8 cellular contexts compared by ENCODE assay signal in the genomic region with DNA sequence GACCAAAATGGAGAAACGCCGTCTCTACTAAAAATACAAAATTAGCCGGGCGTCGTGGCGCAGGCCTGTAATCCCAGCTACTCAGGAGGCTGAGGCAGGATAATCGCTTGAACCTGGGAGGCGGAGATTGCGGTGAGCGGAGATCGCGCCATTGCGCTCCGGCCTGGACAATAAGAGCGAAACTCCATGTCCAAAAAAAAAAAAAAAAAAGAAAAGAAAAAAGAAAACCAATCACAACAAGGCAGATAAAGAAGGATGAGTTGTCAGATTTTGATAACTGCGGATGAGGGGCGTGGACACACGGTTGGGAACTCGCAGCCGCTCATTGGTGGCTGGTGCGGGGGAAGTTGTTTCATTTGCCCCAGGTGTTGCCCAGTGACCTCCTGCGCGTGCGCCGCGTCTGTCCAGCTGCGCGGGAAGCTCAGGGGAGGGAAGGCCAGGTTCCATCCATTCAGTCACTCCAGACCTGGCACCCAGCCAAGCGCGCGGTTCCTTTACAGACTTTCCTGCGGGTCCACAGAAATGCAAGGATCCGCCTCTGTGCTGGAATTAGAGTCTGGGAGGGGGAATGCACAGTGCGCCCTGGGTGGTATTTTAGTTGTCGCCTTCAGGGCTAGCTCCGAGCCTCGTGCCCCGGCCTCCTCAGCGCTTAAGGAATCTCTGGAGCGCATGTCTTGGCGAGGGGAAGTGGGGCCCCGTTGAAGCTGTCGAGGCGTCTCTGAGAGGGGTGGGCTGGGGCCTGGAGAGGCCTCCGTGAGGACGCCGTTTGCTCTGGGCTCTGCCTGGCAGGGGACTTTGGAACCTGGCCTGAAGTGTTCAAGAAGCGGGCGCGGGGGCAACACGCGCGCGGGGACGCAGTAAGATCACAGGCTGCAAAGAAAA. TPM values are rescaled to one million over a fixed set of nuclear protein-coding genes. Genes with fewer than 3 reads are reported as not detected.
A peak's percentile ranks its signal among the peaks of the same experiment; 100 is the strongest.
DNase-seq lines count a peak whose midpoint lies in the region; TF ChIP-seq lines count a peak whose summit lies in the region.

No MANE protein-coding gene starts in this region.

- peaks cover 0 to 7% of the 10 kb centered on the region in 2 donors for H3K36me3 Mint-ChIP-seq in CD4-positive, alpha-beta memory T cell

- peaks cover 28% of the 10 kb centered on the region for H3K4me1 ChIP-seq in CD4-positive, alpha-beta memory T cell (ENCODE audit: insufficient read depth, low read length)
- no peaks in the 10 kb centered on the region for H3K4me1 ChIP-seq in neuron (ENCODE audit: insufficient read depth, low read length)

- peak overlapping the region; percentile 87 to 93 (median 90) for H3K4me3 Mint-ChIP-seq in CD4-positive, alpha-beta memory T cell

- peaks cover 12 to 32% (median 19%) of the 10 kb centered on the region in 4 donors for H3K4me1 Mint-ChIP-seq in CD4-positive, alpha-beta memory T cell

- H3K4me3 ChIP-seq in CD4-positive, alpha-beta memory T cell (ENCODE audit: low read length in 2 of 2), result peak overlapping the region; percentile 61 to 81
- peak overlapping the region; percentile 65 for H3K4me3 ChIP-seq in fibroblast of villous mesenchyme (ENCODE audit: low read depth, low read length)
- peak overlapping the region; percentile 35 for H3K4me3 ChIP-seq in neuron (ENCODE audit: low read length)

- no peaks in the 10 kb centered on the region for H3K9me3 Mint-ChIP-seq in CD4-positive, alpha-beta memory T cell

- no peak overlapping the region for H2AFZ ChIP-seq in neuron (ENCODE audit: low read depth, low read length)

- H3K36me3 ChIP-seq in CD4-positive, alpha-beta memory T cell (ENCODE audit: insufficient read depth, low read length), result no peaks in the 10 kb centered on the region
- H3K36me3 ChIP-seq in neuron (ENCODE audit: insufficient read depth, low read length), result no peaks in the 10 kb centered on the region

- TF ChIP-seq CTCF in fibroblast of villous mesenchyme (IDR thresholded peaks at IDR 0.05; ENCODE audit: insufficient read depth, low read depth, low read length), result no peak

- H3K9me3 ChIP-seq in CD4-positive, alpha-beta memory T cell (ENCODE audit: control insufficient read depth in 1 of 2, low read length in 2 of 2), result no peaks in the 10 kb centered on the region
- no peaks in the 10 kb centered on the region for H3K9me3 ChIP-seq in neuron (ENCODE audit: low read length)

- peak overlapping the region; percentile 85 to 95 (median 89) for H3K27ac Mint-ChIP-seq in CD4-positive, alpha-beta memory T cell

- peak overlapping the region; percentile 64 for H3K27ac ChIP-seq in CD4-positive, alpha-beta memory T cell (ENCODE audit: low read depth, low read length)

- peak; percentile 19 to 54 (median 27) for DNase-seq in CD4-positive, alpha-beta memory T cell
- DNase-seq in HEK293T (ENCODE audit: extremely low spot score) (peak; percentile 57), NCI-H524 treated with DMSO at 0.1 percent for 48 hours (lab: John Stamatoyannopoulos, UW) (peak; percentile 61), fibroblast of villous mesenchyme (ENCODE audit: low read depth) (peak; percentile 54), cortex of kidney (lab: John Stamatoyannopoulos, UW) (no peak), NCI-H1694 (lab: John Stamatoyannopoulos, UW) (no peak)
- DNase-seq in activated T-helper 9 cell treated with anti-CD3 and anti-CD28 coated beads, Interleukin-2, amount 50 U/mL, for 16 hours (ENCODE audit: low read depth), result peak; percentile 16

- CTCF ChIA-PET in CD4-positive, alpha-beta memory T cell (lab: Charles Lee; ENCODE audit: partially characterized antibody), result interaction anchor here (1.3 to 2.0 kb wide), 2 partner anchors 19 to 68 kb away, joined by 5 to 6 read pairs; a partner anchor contains a TSS
- CTCF ChIA-PET in HEK293T (lab: Yijun Ruan, JAX), result no interaction called here

- POLR2A ChIA-PET in CD4-positive, alpha-beta memory T cell (lab: Charles Lee; ENCODE audit: partially characterized antibody), result interaction anchor here (1.2 to 6.1 kb wide), 10 partner anchors 9 to 198 kb away, joined by 3 to 46 read pairs (median 8); a partner anchor contains a TSS
- POLR2A ChIA-PET in HEK293T (lab: Yijun Ruan, JAX), result interaction anchor here (0.6 to 2.9 kb wide), 3 partner anchors 44 to 190 kb away, joined by 3 to 9 read pairs (median 3); a partner anchor contains a TSS

- H3K27me3 Mint-ChIP-seq in CD4-positive, alpha-beta memory T cell, result no peaks in the 10 kb centered on the region

- intact Hi-C loops in CD4-positive, alpha-beta memory T cell (cut with micrococcal nuclease), result loop anchor here (1.0 kb wide), 1 partner anchor 8 kb away; a partner anchor contains a TSS

- H3K27me3 ChIP-seq in CD4-positive, alpha-beta memory T cell (ENCODE audit: insufficient read depth, low read length), result no peaks in the 10 kb centered on the region
- H3K27me3 ChIP-seq in neuron (ENCODE audit: insufficient read depth, low read length), result no peaks in the 10 kb centered on the region

TF ChIP-seq in HEK293T, 16 proteins besides CTCF, POLR2A, EP300 and RAD21:
- TF ChIP-seq SP1 (IDR thresholded peaks at IDR 0.05), result no peak
- no peak for TF ChIP-seq NFRKB (IDR thresholded peaks at IDR 0.05)
- no peak for TF ChIP-seq ELF4 (IDR thresholded peaks at IDR 0.05)
- no peak for TF ChIP-seq BHLHE40 (IDR thresholded peaks at IDR 0.05; ENCODE audit: borderline replicate concordance)
- peak; percentile 96 for TF ChIP-seq L3MBTL2 (conservative IDR thresholded peaks at IDR 0.05)

RNA-seq across cellular contexts. Expression of a gene that starts 0.7 kb away (rescaled TPM):
- 10 to 100 TPM; 21.2 to 24.1 TPM for total RNA-seq in CD4-positive, alpha-beta memory T cell
- 100 to 1,000 TPM in 1 of 2 donors, 10 to 100 TPM in 1; 74.8 to 115 TPM for polyA plus RNA-seq in CD4-positive, alpha-beta memory T cell
- total RNA-seq in fibroblast of villous mesenchyme, result 2.6 and 2.9 TPM in 2 replicates

RNA-seq across cellular contexts. Expression of a gene that starts 6.6 kb away (rescaled TPM):
- 1 to 10 TPM; 3.5 TPM for total RNA-seq in CD4-positive, alpha-beta memory T cell
- polyA plus RNA-seq in CD4-positive, alpha-beta memory T cell, result under 1 TPM; 0.24 to 0.29 TPM
- under 0.01 TPM in 1 of 2 replicates, not detected in the other for total RNA-seq in fibroblast of villous mesenchyme

RNA-seq across cellular contexts. Expression of a gene that starts 8.1 kb away (rescaled TPM):
- total RNA-seq in CD4-positive, alpha-beta memory T cell, result 10 to 100 TPM; 24.5 to 26.7 TPM
- 10 to 100 TPM; 28.9 to 35.9 TPM for polyA plus RNA-seq in CD4-positive, alpha-beta memory T cell
- total RNA-seq in fibroblast of villous mesenchyme, result 17.3 and 17.4 TPM in 2 replicates

RNA-seq across cellular contexts. Expression of a gene that starts 43.7 kb away (rescaled TPM):
- 10 to 100 TPM; 34.1 to 35.0 TPM for total RNA-seq in CD4-positive, alpha-beta memory T cell
- polyA plus RNA-seq in CD4-positive, alpha-beta memory T cell, result 10 to 100 TPM; 10.4 to 20.4 TPM
- 17.3 and 21.6 TPM in 2 replicates for total RNA-seq in fibroblast of villous mesenchyme

RNA-seq across cellular contexts. Expression of a gene that starts 44.1 kb away (rescaled TPM):
- total RNA-seq in CD4-positive, alpha-beta memory T cell, result 10 to 100 TPM; 40.5 to 43.9 TPM
- polyA plus RNA-seq in CD4-positive, alpha-beta memory T cell, result 10 to 100 TPM; 24.3 to 31.5 TPM
- 24.5 and 30.7 TPM in 2 replicates for total RNA-seq in fibroblast of villous mesenchyme

Comparison
In these comparisons a context has a peak if more than half of its experiments do, and no peak if none do; other contexts are left out.
1. DNase-seq: peak in CD4-positive, alpha-beta memory T cell (5 of 5), HEK293T (single experiment), NCI-H524 treated with DMSO at 0.1 percent for 48 hours (single experiment), activated T-helper 9 cell treated with anti-CD3 and anti-CD28 coated beads, Interleukin-2, amount 50 U/mL, for 16 hours (single experiment) and fibroblast of villous mesenchyme (single experiment); none in cortex of kidney (single experiment) and NCI-H1694 (single experiment).
2. Peak in every context shown above with its lines, with median percentiles within 50 percentile points of each other: H3K4me3 ChIP-seq.